Comparison of ENCODE assay signal across 1 cellular context in the genomic region with DNA sequence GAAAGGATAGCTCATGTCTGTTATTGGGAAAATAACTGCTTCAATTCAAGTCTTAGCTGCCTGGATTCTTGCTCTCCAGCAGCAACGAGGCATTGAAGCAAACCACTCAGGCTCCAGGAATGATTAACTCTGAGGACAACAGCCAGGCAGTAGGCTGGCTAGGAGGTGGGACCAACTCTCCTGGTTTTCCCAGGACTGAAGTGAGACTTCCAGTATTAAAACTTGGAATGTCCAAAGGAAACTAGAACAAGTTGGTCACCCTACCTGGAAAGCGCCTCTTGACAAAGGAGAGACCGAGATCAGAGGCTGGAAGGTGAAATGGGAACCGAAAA.
A peak's percentile ranks its signal among the peaks of the same experiment; 100 is the strongest.
TF ChIP-seq lines count a peak whose summit lies in the region.

No MANE protein-coding gene starts in this region.

TF ChIP-seq in HepG2, 621 proteins besides CTCF, POLR2A, EP300 and RAD21 (continued from another document):
- TF ChIP-seq, protein P1, sequence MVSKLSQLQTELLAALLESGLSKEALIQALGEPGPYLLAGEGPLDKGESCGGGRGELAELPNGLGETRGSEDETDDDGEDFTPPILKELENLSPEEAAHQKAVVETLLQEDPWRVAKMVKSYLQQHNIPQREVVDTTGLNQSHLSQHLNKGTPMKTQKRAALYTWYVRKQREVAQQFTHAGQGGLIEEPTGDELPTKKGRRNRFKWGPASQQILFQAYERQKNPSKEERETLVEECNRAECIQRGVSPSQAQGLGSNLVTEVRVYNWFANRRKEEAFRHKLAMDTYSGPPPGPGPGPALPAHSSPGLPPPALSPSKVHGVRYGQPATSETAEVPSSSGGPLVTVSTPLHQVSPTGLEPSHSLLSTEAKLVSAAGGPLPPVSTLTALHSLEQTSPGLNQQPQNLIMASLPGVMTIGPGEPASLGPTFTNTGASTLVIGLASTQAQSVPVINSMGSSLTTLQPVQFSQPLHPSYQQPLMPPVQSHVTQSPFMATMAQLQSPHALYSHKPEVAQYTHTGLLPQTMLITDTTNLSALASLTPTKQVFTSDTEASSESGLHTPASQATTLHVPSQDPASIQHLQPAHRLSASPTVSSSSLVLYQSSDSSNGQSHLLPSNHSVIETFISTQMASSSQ (IDR thresholded peaks at IDR 0.05; ENCODE audit: low read depth) = peak; percentile 67
- TF ChIP-seq, protein P1 (CRISPR knock-in tag; IDR thresholded peaks at IDR 0.05; ENCODE audit: borderline replicate concordance) = no peak
- TF ChIP-seq RBAK (CRISPR knock-in tag; IDR thresholded peaks at IDR 0.05) (no peak), ZSCAN21 (CRISPR knock-in tag; IDR thresholded peaks at IDR 0.05; ENCODE audit: borderline replicate concordance) (no peak)
- TF ChIP-seq, protein P2, sequence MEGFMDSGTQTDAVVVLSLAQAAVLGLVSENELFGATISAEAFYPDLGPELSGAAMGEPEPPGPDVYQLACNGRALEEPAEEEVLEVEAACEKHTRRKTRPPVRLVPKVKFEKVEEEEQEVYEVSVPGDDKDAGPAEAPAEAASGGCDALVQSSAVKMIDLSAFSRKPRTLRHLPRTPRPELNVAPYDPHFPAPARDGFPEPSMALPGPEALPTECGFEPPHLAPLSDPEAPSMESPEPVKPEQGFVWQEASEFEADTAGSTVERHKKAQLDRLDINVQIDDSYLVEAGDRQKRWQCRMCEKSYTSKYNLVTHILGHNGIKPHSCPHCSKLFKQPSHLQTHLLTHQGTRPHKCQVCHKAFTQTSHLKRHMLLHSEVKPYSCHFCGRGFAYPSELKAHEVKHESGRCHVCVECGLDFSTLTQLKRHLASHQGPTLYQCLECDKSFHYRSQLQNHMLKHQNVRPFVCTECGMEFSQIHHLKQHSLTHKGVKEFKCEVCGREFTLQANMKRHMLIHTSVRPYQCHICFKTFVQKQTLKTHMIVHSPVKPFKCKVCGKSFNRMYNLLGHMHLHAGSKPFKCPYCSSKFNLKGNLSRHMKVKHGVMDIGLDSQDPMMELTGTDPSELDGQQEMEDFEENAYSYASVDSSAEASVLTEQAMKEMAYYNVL (CRISPR knock-in tag; IDR thresholded peaks at IDR 0.05; ENCODE audit: borderline replicate concordance) = 0 out of 2 replicates have a peak, but pooled peaks have one; percentile 16
